In the genomic region with DNA sequence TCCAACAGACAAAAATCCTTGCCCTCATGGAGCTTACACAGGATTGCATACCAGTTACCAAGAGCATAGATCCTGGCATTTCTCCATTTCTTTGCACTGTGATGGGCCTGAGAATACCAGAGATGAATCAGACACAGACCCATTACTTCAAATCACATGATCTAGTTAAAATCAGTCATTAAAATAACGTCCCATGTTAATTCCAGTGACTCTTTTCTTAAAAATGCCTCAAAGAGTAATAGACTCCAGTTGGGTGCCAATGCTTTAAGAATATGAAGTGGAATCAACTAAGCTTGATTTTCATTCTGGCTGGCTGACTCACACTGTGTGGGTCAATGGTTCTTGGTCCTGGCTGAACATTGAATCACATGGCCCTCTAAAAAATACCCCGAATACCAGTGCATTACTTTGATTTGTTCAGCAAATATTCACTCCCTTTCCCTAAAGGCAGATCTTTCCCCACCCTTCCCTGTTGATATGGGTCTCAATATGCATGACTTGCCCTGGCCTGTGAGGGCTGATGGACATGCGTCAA, we compare ENCODE assay signal across 10 cellular contexts. TPM values are rescaled to one million over a fixed set of nuclear protein-coding genes. Genes with fewer than 3 reads are reported as not detected.
DNase-seq lines count a peak whose midpoint lies in the region; ATAC-seq and TF ChIP-seq lines count a peak whose summit lies in the region.
"Had no signal": no experiment of that assay in that cellular context is flagged by ENCODE, and none has a peak within 500 bp of the region (broad histone marks: within the 10 kb centered on the region; RNA-seq: fewer than 3 reads in every experiment).

No MANE protein-coding gene starts in this region.

- H3K4me2 ChIP-seq in HCT116 (ENCODE audit: low read length), result peak overlapping the region; percentile 2; the same call in 1 of the 2 replicates

- no peaks in the 10 kb centered on the region for H4K20me1 ChIP-seq in HCT116 (ENCODE audit: insufficient read depth)

- H3K27ac ChIP-seq in AG04450 (ENCODE audit: low read depth, low read length) (peak overlapping the region; percentile 93), HCT116 (ENCODE audit: low read depth, low read length) (no peak overlapping the region), ascending aorta (peak overlapping the region; percentile 95), left lung (peak overlapping the region; percentile 6 to 64)
- H3K27ac ChIP-seq: cardiac muscle cell had no signal

- H3K36me3 ChIP-seq in HCT116 (ENCODE audit: control insufficient read depth in 1 of 2, insufficient read depth in 2 of 2, low read length in 2 of 2) (no peaks in the 10 kb centered on the region), ascending aorta (peaks cover 0 to 9% of the 10 kb centered on the region in 2 donors), left lung (no peaks in the 10 kb centered on the region)
- H3K36me3 ChIP-seq: cardiac muscle cell had no signal

- TF ChIP-seq RAD21 in HCT116 (IDR thresholded peaks at IDR 0.05; ENCODE audit: low read depth), result no peak

- TF ChIP-seq CTCF in AG04450 (IDR thresholded peaks at IDR 0.05; ENCODE audit: low read depth, low read length) (no peak), HCT116 (IDR thresholded peaks at IDR 0.05 in 2 of 3, conservative IDR thresholded peaks at IDR 0.05 in 1 of 3; ENCODE audit: borderline replicate concordance in 1 of 3, insufficient read depth in 1 of 3, low read depth in 2 of 3, low read length in 2 of 3) (no peak), ascending aorta (IDR thresholded peaks at IDR 0.05) (no peak), left lung (IDR thresholded peaks at IDR 0.05) (no peak)

- intact Hi-C loops in HCT116 (cut with micrococcal nuclease), result no loop called here
- intact Hi-C loops in ascending aorta (cut with DNase I), result loop anchor here (1.0 kb wide), 2 partner anchors 11 to 30 kb away; partner anchors contain the start of gene ASB2
- intact Hi-C loops in left lung (cut with DNase I), result no loop called here

- POLR2A ChIA-PET in AG04450 (lab: Yijun Ruan, JAX) (interaction anchor here (2.2 kb wide), 1 partner anchor 19 kb away, joined by 10 read pairs; no protein-coding TSS in a partner anchor), HCT116 (lab: Charles Lee) (no interaction called here)

- H3K27me3 ChIP-seq in AG04450 (ENCODE audit: control insufficient read depth, insufficient read depth, low read length) (no peaks in the 10 kb centered on the region), HCT116 (ENCODE audit: insufficient read depth, low read length) (no peaks in the 10 kb centered on the region), ascending aorta (no peaks in the 10 kb centered on the region), left lung (no peaks in the 10 kb centered on the region)
- H3K27me3 ChIP-seq: cardiac muscle cell had no signal

- no peak overlapping the region for H3K9ac ChIP-seq in HCT116 (ENCODE audit: low read length)

- DNase-seq in AG04450 (ENCODE audit: low read depth, low spot score), result peak; percentile 85
- DNase-seq in HCT116 (ENCODE audit: low read depth, low spot score), result no peak
- peak in 1 of 2 donors; percentile 79 for DNase-seq in ascending aorta (ENCODE audit: low spot score in 2 of 2)
- DNase-seq in left lung, result no peak
- no peak for DNase-seq in AML-193 (lab: John Stamatoyannopoulos, UW)
- no peak for DNase-seq in islet precursor cell
- DNase-seq in activated CD4-positive, CD25-positive, alpha-beta regulatory T cell treated with anti-CD3 and anti-CD28 coated beads, Interleukin-2, amount 50 U/mL, for 72 hours, result no peak
- DNase-seq: midbrain had no signal

- no TSS peak for BruUV-seq in HCT116 (replicated peaks; lab: Mats Ljungman, UMichigan)

- H3K9me3 ChIP-seq in AG04450 (ENCODE audit: control insufficient read depth, insufficient read depth, low read length) (peaks cover 4% of the 10 kb centered on the region; the same call in 1 of the 2 replicates), HCT116 (ENCODE audit: control insufficient read depth in 1 of 2, insufficient read depth in 1 of 2, low read depth in 1 of 2, low read length in 2 of 2) (no peaks in the 10 kb centered on the region), ascending aorta (no peaks in the 10 kb centered on the region), left lung (no peaks in the 10 kb centered on the region)

- H2AFZ ChIP-seq in HCT116 (ENCODE audit: low read depth, low read length, poor library complexity, severe bottlenecking), result no peak overlapping the region

- H3K9me2 ChIP-seq in HCT116 (ENCODE audit: insufficient read depth), result no peaks in the 10 kb centered on the region

- H3K4me3 ChIP-seq in AG04450 (ENCODE audit: low read depth, low read length), result no peak overlapping the region
- no peak overlapping the region for H3K4me3 ChIP-seq in HCT116 (replicated peaks in 1 of 2; ENCODE audit: low read depth in 1 of 2, low read length in 2 of 2)
- no peak overlapping the region for H3K4me3 ChIP-seq in ascending aorta
- no peak overlapping the region for H3K4me3 ChIP-seq in left lung
- H3K4me3 ChIP-seq: cardiac muscle cell had no signal

- no peak for TF ChIP-seq POLR2A in HCT116 (IDR thresholded peaks at IDR 0.05; ENCODE audit: borderline replicate concordance, extremely low read depth, insufficient read depth, insufficient read length)

- H3K4me1 ChIP-seq in HCT116 (ENCODE audit: control insufficient read depth in 1 of 2, insufficient read depth in 2 of 2, low read length in 2 of 2), result peaks cover 3 to 43% of the 10 kb centered on the region in 2 experiments
- peaks cover 11 to 50% of the 10 kb centered on the region in 2 donors for H3K4me1 ChIP-seq in ascending aorta
- H3K4me1 ChIP-seq in left lung, result peaks cover 5 to 22% of the 10 kb centered on the region in 2 donors

- no peaks in the 10 kb centered on the region for H3K79me2 ChIP-seq in HCT116 (ENCODE audit: insufficient read depth, low read length)

- RAD21 ChIA-PET in HCT116 (lab: Charles Lee; ENCODE audit: low non-redundant PET in 1 of 2, low total read pairs in 2 of 2, uncharacterized antibody in 2 of 2, unreplicated experiment in 2 of 2), result no interaction called here

- CTCF ChIA-PET in AG04450 (lab: Charles Lee) (interaction anchor here (1.2 to 1.3 kb wide), 3 partner anchors 11 to 71 kb away, joined by 4 to 9 read pairs (median 8); partner anchors contain the start of gene ASB2), HCT116 (lab: Charles Lee) (interaction anchor here (8.7 kb wide), 1 partner anchor 26 kb away, joined by 120 read pairs; no protein-coding TSS in a partner anchor)

- ATAC-seq in HCT116, result no peak
- peak; percentile 72 for ATAC-seq in left lung
- ATAC-seq in GM19455 (IDR thresholded peaks at IDR 0.05; ENCODE audit: unreplicated experiment), result no peak

TF ChIP-seq in HCT116, 20 proteins besides CTCF, POLR2A, EP300 and RAD21:
- TF ChIP-seq FOSL1 (IDR thresholded peaks at IDR 0.05; ENCODE audit: low read depth) (no peak), JUND (IDR thresholded peaks at IDR 0.05) (no peak), EZH2phosphoT487 (IDR thresholded peaks at IDR 0.05; ENCODE audit: borderline replicate concordance) (no peak), SRF (IDR thresholded peaks at IDR 0.05; ENCODE audit: low read depth) (no peak), MAX (IDR thresholded peaks at IDR 0.05) (no peak), ZFX (IDR thresholded peaks at IDR 0.05) (no peak)

RNA-seq across cellular contexts. Expression of gene ASB2, which starts 11.0 kb away (rescaled TPM):
- polyA plus RNA-seq in AG04450 (2011; rRNA removed), result 1.6 and 2.0 TPM in 2 replicates
- 1.4 and 1.9 TPM in 2 replicates for polyA minus RNA-seq in AG04450 (2011; rRNA and poly(A)+ RNA removed)
- total RNA-seq in HCT116 (2021; ENCODE audit: unreplicated experiment) (not detected), ascending aorta (58.6 TPM), left lung (1 to 10 TPM; 1.4 to 3.2 TPM)
- polyA plus RNA-seq in HCT116 (2012), result 0.02 and 0.08 TPM in 2 replicates

RNA-seq across cellular contexts. Expression of gene CCDC197, which starts 31.7 kb away (rescaled TPM):
- polyA plus RNA-seq in AG04450 (2011; rRNA removed), result not detected in 2 replicates
- polyA minus RNA-seq in AG04450 (2011; rRNA and poly(A)+ RNA removed), result not detected in 2 replicates
- total RNA-seq in HCT116 (2021; ENCODE audit: unreplicated experiment) (not detected), ascending aorta (not detected), left lung (not detected)
- polyA plus RNA-seq in HCT116 (2012), result not detected in 2 replicates
- total RNA-seq: cardiac muscle cell had no signal
- polyA plus RNA-seq: cardiac muscle cell had no signal

RNA-seq across cellular contexts. Expression of gene FAM181A, which starts 38.2 kb away (rescaled TPM):
- polyA plus RNA-seq in AG04450 (2011; rRNA removed), result not detected in 2 replicates
- not detected in 2 replicates for polyA minus RNA-seq in AG04450 (2011; rRNA and poly(A)+ RNA removed)
- total RNA-seq in HCT116 (2021; ENCODE audit: unreplicated experiment), result not detected
- polyA plus RNA-seq in HCT116 (2012), result not detected in 2 replicates
- not detected for total RNA-seq in ascending aorta
- 1 to 10 TPM in 1 of 2 donors, not detected in 1; 1.1 TPM for total RNA-seq in left lung
- total RNA-seq: cardiac muscle cell had no signal
- polyA plus RNA-seq: cardiac muscle cell had no signal

Comparison
In these comparisons a context has a peak if more than half of its experiments do, and no peak if none do; other contexts are left out.
1. RNA of gene ASB2, which starts 11.0 kb away (total RNA-seq): 58.6 TPM in ascending aorta (single experiment); 1.4 to 3.2 TPM in left lung and not detected in HCT116 (single experiment); every median in the first group is over 10 times any median in the second.